In genomic region chr12:18496156-18496555, GRCh38 we compare ENCODE assay signal across 24 cellular contexts.
"Had no signal": no experiment of that assay in that cellular context is flagged by ENCODE, and none has a peak within 500 bp of the region (broad histone marks: within the 10 kb centered on the region; RNA-seq: fewer than 3 reads in every experiment).

No MANE protein-coding gene starts in this region.

- H3K4me3 Mint-ChIP-seq: activated CD8-positive, alpha-beta T cell treated with anti-CD3 and anti-CD28 coated beads, Interleukin-2, amount 10 ng/mL, durations not matched to agents 7 days and 5 days; activated T-helper 1 cell treated with anti-CD3 and anti-CD28 coated beads, Interleukin-12 subunit alpha, Interleukin-12 subunit beta, Interleukin-2, Interleukin-4 antibody, amounts not matched to agents 30 ng/mL and 10 ng/mL and 1 ng/mL, durations not matched to agents 14 hours and 24 hours and 36 hours; naive B cell; neural crest cell; stimulated activated naive B cell treated with anti-CD40 and anti-IgM and Interleukin-4, amounts not matched to agents 10 μg/mL and 1 μg/mL and 100 μg/mL, for 72 hours had no signal

- H3K27me3 ChIP-seq: brain microvascular endothelial cell, foreskin keratinocyte, sigmoid colon, testis, uterus had no signal

- H3K4me3 ChIP-seq: lower lobe of right lung, sigmoid colon, testis, uterus had no signal

- H3K9me3 Mint-ChIP-seq: neural crest cell had no signal

- H3K36me3 ChIP-seq: brain microvascular endothelial cell, lower lobe of right lung, sigmoid colon, uterus had no signal

- FAIRE-seq: colon, kidney had no signal

- H3K4me1 Mint-ChIP-seq: naive B cell; neural crest cell; stimulated activated naive B cell treated with anti-CD40 and anti-IgM and Interleukin-4, amounts not matched to agents 10 μg/mL and 1 μg/mL and 100 μg/mL, for 72 hours had no signal

- H3K27me3 Mint-ChIP-seq: naive B cell; stimulated activated naive B cell treated with anti-CD40 and anti-IgM and Interleukin-4, amounts not matched to agents 10 μg/mL and 1 μg/mL and 100 μg/mL, for 72 hours had no signal

- DNase-seq: activated CD4-positive, alpha-beta T cell treated with anti-CD3 and anti-CD28 coated beads for 1 hour; activated CD4-positive, alpha-beta T cell treated with anti-CD3 and anti-CD28 coated beads, Interleukin-2, amount 50 U/mL, for 1 hour; activated CD8-positive, alpha-beta T cell treated with anti-CD3 and anti-CD28 coated beads, Interleukin-2, amount 10 ng/mL, durations not matched to agents 7 days and 5 days; activated gamma-delta T cell; aorta; brain microvascular endothelial cell; central memory CD4-positive, alpha-beta T cell; foreskin keratinocyte; kidney; lower lobe of right lung; mesendoderm; naive B cell; sigmoid colon; stimulated activated CD4-positive, alpha-beta T cell treated with anti-CD3 and anti-CD28 coated beads, Interleukin-2, amount 100 ng/mL, for 48 hours; stimulated activated CD8-positive, alpha-beta memory T cell treated with anti-CD3 and anti-CD28 coated beads, Interleukin-4, amount 100 ng/mL, for 48 hours; stimulated activated naive B cell treated with anti-CD40 and anti-IgM and Interleukin-4, amounts not matched to agents 10 μg/mL and 1 μg/mL and 100 μg/mL, for 72 hours; T-helper 9 cell; testis; trophoblast cell; uterus had no signal

- H3K9me3 ChIP-seq: lower lobe of right lung, sigmoid colon, testis, uterus had no signal

- H3K4me1 ChIP-seq: foreskin keratinocyte, lower lobe of right lung, uterus had no signal

- H3K27ac ChIP-seq: brain microvascular endothelial cell, foreskin keratinocyte, lower lobe of right lung, sigmoid colon, testis, uterus had no signal

- H3K36me3 Mint-ChIP-seq: activated naive CD4-positive, alpha-beta T cell treated with anti-CD3 and anti-CD28 coated beads, Interleukin-2, amount 50 U/mL, for 72 hours; naive B cell; stimulated activated naive B cell treated with anti-CD40 and anti-IgM and Interleukin-4, amounts not matched to agents 10 μg/mL and 1 μg/mL and 100 μg/mL, for 72 hours had no signal

- H3K27ac Mint-ChIP-seq: activated CD8-positive, alpha-beta T cell treated with anti-CD3 and anti-CD28 coated beads, Interleukin-2, amount 10 ng/mL, durations not matched to agents 7 days and 5 days; activated naive CD4-positive, alpha-beta T cell treated with anti-CD3 and anti-CD28 coated beads, Interleukin-2, amount 50 U/mL, for 72 hours; activated T-helper 1 cell treated with anti-CD3 and anti-CD28 coated beads, Interleukin-12 subunit alpha, Interleukin-12 subunit beta, Interleukin-2, Interleukin-4 antibody, amounts not matched to agents 30 ng/mL and 10 ng/mL and 1 ng/mL, durations not matched to agents 14 hours and 24 hours and 36 hours; naive B cell; stimulated activated naive B cell treated with anti-CD40 and anti-IgM and Interleukin-4, amounts not matched to agents 10 μg/mL and 1 μg/mL and 100 μg/mL, for 72 hours had no signal
